Comparison of ENCODE assay signal across 9 cellular contexts in genomic region chr1:115727706-115728249, GRCh38. TPM values are rescaled to one million over a fixed set of nuclear protein-coding genes. Genes with fewer than 3 reads are reported as not detected.
DNase-seq lines count a peak whose midpoint lies in the region; ATAC-seq and TF ChIP-seq lines count a peak whose summit lies in the region.
"Had no signal": no experiment of that assay in that cellular context is flagged by ENCODE, and none has a peak within 500 bp of the region (broad histone marks: within the 10 kb centered on the region; RNA-seq: fewer than 3 reads in every experiment).

No MANE protein-coding gene starts in this region.

- H4K20me1 ChIP-seq in mammary epithelial cell (ENCODE audit: insufficient read depth, low read length) = no peaks in the 10 kb centered on the region

- intact Hi-C loops in mammary epithelial cell (cut with micrococcal nuclease) = no loop called here

- H3K36me3 ChIP-seq in mammary epithelial cell (ENCODE audit: insufficient read depth, low read length) (no peaks in the 10 kb centered on the region), liver (ENCODE audit: control insufficient read depth in 4 of 4, insufficient read depth in 3 of 4, low read depth in 1 of 4, low read length in 3 of 4) (no peaks in the 10 kb centered on the region), tibial nerve (no peaks in the 10 kb centered on the region)

- no peak overlapping the region for H3K4me2 ChIP-seq in mammary epithelial cell (ENCODE audit: insufficient read depth, low read depth, low read length)

- peak; percentile 61 to 96 for TF ChIP-seq EP300 in tibial nerve (IDR thresholded peaks at IDR 0.05)

- H2AFZ ChIP-seq in mammary epithelial cell (ENCODE audit: low read depth, low read length) = peak overlapping the region; percentile 25

- no peaks in the 10 kb centered on the region for H3K79me2 ChIP-seq in mammary epithelial cell (ENCODE audit: insufficient read depth, low read length)

- dilution Hi-C loops in mammary epithelial cell (cut with HindIII; ENCODE audit: low sequenced_read_pairs) = no loop called here

- TF ChIP-seq CTCF in mammary epithelial cell (conservative IDR thresholded peaks at IDR 0.05 in 1 of 2, IDR thresholded peaks at IDR 0.05 in 1 of 2; ENCODE audit: extremely low read depth in 1 of 2, insufficient read depth in 1 of 2, low read depth in 1 of 2, low read length in 2 of 2) (no peak), liver (IDR thresholded peaks at IDR 0.05; ENCODE audit: low read depth, low read length, missing input control) (no peak), tibial nerve (IDR thresholded peaks at IDR 0.05) (no peak)

- CTCF ChIA-PET in mammary epithelial cell (lab: Charles Lee; ENCODE audit: low non-redundant PET) = interaction anchor here (0.6 kb wide), 1 partner anchor 119 kb away, joined by 12 read pairs; no protein-coding TSS in a partner anchor

- H3K27ac ChIP-seq in mammary epithelial cell (ENCODE audit: insufficient read depth, low read depth, low read length) (no peak overlapping the region), liver (ENCODE audit: low read depth in 1 of 2, low read length in 2 of 2) (peak overlapping the region in 1 of 2 donors; percentile 22), tibial nerve (peak overlapping the region; percentile 60 to 94 (median 82))

- no peak overlapping the region for H3K4me3 ChIP-seq in mammary epithelial cell (replicated peaks in 1 of 3; ENCODE audit: insufficient read depth in 1 of 3, low read depth in 2 of 3, low read length in 3 of 3)
- no peak overlapping the region for H3K4me3 ChIP-seq in liver (ENCODE audit: low read depth in 1 of 3, low read length in 3 of 3)
- no peak overlapping the region for H3K4me3 ChIP-seq in tibial nerve

- DNase-seq in KBM-7 (peak; percentile 85), mammary epithelial cell (peak; percentile 94), tibial nerve (ENCODE audit: low spot score in 2 of 2) (peak; percentile 56 to 79), GM19238 (ENCODE audit: insufficient read length, low spot score) (no peak), GDM1 (lab: John Stamatoyannopoulos, UW) (no peak)
- DNase-seq in activated CD4-positive, alpha-beta T cell treated with anti-CD3 and anti-CD28 coated beads for 1 hour = no peak
- DNase-seq: activated naive CD4-positive, alpha-beta T cell treated with anti-CD3 and anti-CD28 coated beads, Interleukin-2, amount 10 ng/mL, durations not matched to agents 7 days and 5 days had no signal

- in situ Hi-C loops in KBM-7 (cut with MboI; ENCODE audit: low pct_unique_long_range_greater_than_20kb, low sequenced_read_pairs) = no loop called here
- in situ Hi-C loops in mammary epithelial cell (cut with MboI; ENCODE audit: low sequenced_read_pairs in 2 of 2) = no loop called here

- no TSS peak for BruUV-seq in mammary epithelial cell (replicated peaks; lab: Mats Ljungman, UMichigan)

- no peak for ATAC-seq in HG02852 (IDR thresholded peaks at IDR 0.05; ENCODE audit: unreplicated experiment)

- WGBS in mammary epithelial cell (ENCODE audit: low coverage, missing lambda C conversion rate) = 83% methylated on average over 7 of the region's 7 CpGs
- 40% methylated on average over 7 of the region's 7 CpGs for WGBS in liver
- 12 to 20% methylated on average over 7 of the region's 7 CpGs for WGBS in tibial nerve, 2 donors

- H3K9ac ChIP-seq in mammary epithelial cell (ENCODE audit: insufficient read depth, low read length) (no peak overlapping the region), liver (ENCODE audit: low read depth in 1 of 2, low read length in 2 of 2) (no peak overlapping the region)

- no peaks in the 10 kb centered on the region for H3K27me3 ChIP-seq in mammary epithelial cell (ENCODE audit: insufficient read depth, low read length)
- H3K27me3 ChIP-seq in liver (ENCODE audit: control insufficient read depth in 4 of 4, insufficient read depth in 4 of 4, low read length in 3 of 4) = no peaks in the 10 kb centered on the region
- H3K27me3 ChIP-seq in tibial nerve = no peaks in the 10 kb centered on the region

- no peaks in the 10 kb centered on the region for H3K4me1 ChIP-seq in mammary epithelial cell (ENCODE audit: insufficient read depth, low read length)
- H3K4me1 ChIP-seq in liver (ENCODE audit: control insufficient read depth in 4 of 4, insufficient read depth in 4 of 4, low read length in 3 of 4) = peaks cover 0 to 11% (median under 1%) of the 10 kb centered on the region in 4 donors
- peaks cover 0 to 49% (median 20%) of the 10 kb centered on the region in 4 donors for H3K4me1 ChIP-seq in tibial nerve

- no peak for TF ChIP-seq RAD21 in liver (IDR thresholded peaks at IDR 0.05)

- H3K9me3 ChIP-seq in mammary epithelial cell (replicated peaks; ENCODE audit: insufficient read depth, low read length) = no peaks in the 10 kb centered on the region
- no peaks in the 10 kb centered on the region for H3K9me3 ChIP-seq in liver (ENCODE audit: control insufficient read depth in 4 of 4, low read length in 3 of 4)
- no peaks in the 10 kb centered on the region for H3K9me3 ChIP-seq in tibial nerve

- no peak for TF ChIP-seq POLR2A in tibial nerve (IDR thresholded peaks at IDR 0.05)

TF ChIP-seq in liver, 16 proteins besides CTCF, POLR2A, EP300 and RAD21:
- no peak for TF ChIP-seq SP1 (IDR thresholded peaks at IDR 0.05)
- no peak for TF ChIP-seq GABPA (IDR thresholded peaks at IDR 0.05 in 1 of 2, conservative IDR thresholded peaks at IDR 0.05 in 1 of 2)
- no peak for TF ChIP-seq HNF4G (IDR thresholded peaks at IDR 0.05)
- TF ChIP-seq TAF1 (conservative IDR thresholded peaks at IDR 0.05) = no peak
- TF ChIP-seq RXRA (IDR thresholded peaks at IDR 0.05) = peak; percentile 25 to 56
- no peak for TF ChIP-seq FOXA1 (IDR thresholded peaks at IDR 0.05)
- TF ChIP-seq, protein P1, sequence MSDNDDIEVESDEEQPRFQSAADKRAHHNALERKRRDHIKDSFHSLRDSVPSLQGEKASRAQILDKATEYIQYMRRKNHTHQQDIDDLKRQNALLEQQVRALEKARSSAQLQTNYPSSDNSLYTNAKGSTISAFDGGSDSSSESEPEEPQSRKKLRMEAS (IDR thresholded peaks at IDR 0.05) = peak; percentile 36
- TF ChIP-seq ZBTB33 (IDR thresholded peaks at IDR 0.05) = no peak
- TF ChIP-seq YY1 (IDR thresholded peaks at IDR 0.05) = no peak
- no peak for TF ChIP-seq FOXA2 (IDR thresholded peaks at IDR 0.05)
- no peak for TF ChIP-seq EGR1 (IDR thresholded peaks at IDR 0.05; ENCODE audit: low read depth in 2 of 2)
- peak; percentile 57 for TF ChIP-seq NR2F2 (IDR thresholded peaks at IDR 0.05)
- no peak for TF ChIP-seq JUND (IDR thresholded peaks at IDR 0.05)
- TF ChIP-seq HNF4A (conservative IDR thresholded peaks at IDR 0.05) = no peak
- TF ChIP-seq, protein P2, sequence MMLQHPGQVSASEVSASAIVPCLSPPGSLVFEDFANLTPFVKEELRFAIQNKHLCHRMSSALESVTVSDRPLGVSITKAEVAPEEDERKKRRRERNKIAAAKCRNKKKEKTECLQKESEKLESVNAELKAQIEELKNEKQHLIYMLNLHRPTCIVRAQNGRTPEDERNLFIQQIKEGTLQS (IDR thresholded peaks at IDR 0.05) = peak; percentile 28
- peak; percentile 32 for TF ChIP-seq REST (IDR thresholded peaks at IDR 0.05)

RNA-seq across cellular contexts. Expression of gene CASQ2, which starts 40.7 kb away (rescaled TPM):
- total RNA-seq in mammary epithelial cell (not detected), liver (1 to 10 TPM in 1 of 2 donors, not detected in 1; 1.1 TPM), tibial nerve (1 to 10 TPM; 3.6 to 7.3 (median 5.8) TPM)
- polyA plus RNA-seq in mammary epithelial cell (not detected), liver (under 1 TPM in 1 of 2 donors, not detected in 1; 0.33 TPM)
- polyA minus RNA-seq in mammary epithelial cell = not detected

Comparison
In these comparisons a context has a peak if more than half of its experiments do, and no peak if none do; other contexts are left out.
1. DNase-seq: peak in KBM-7 (single experiment), mammary epithelial cell (single experiment) and tibial nerve (2 of 2); none in activated CD4-positive, alpha-beta T cell treated with anti-CD3 and anti-CD28 coated beads for 1 hour (single experiment), GM19238 (single experiment) and GDM1 (single experiment).